ENCODE assay signal across 1 cellular context in genomic region chr18:66560092-66560491, GRCh38.
TF ChIP-seq lines count a peak whose summit lies in the region.

No MANE protein-coding gene starts in this region.

TF ChIP-seq in SK-N-SH treated with all-trans-retinoic acid at 6 μM for 48 hours, 23 proteins besides CTCF, POLR2A, EP300 and RAD21 (continued from another document):
- TF ChIP-seq PATZ1 (CRISPR knock-in tag; IDR thresholded peaks at IDR 0.05; ENCODE audit: borderline replicate concordance), result no peak
